Comparison of ENCODE assay signal across 8 cellular contexts in the genomic region with DNA sequence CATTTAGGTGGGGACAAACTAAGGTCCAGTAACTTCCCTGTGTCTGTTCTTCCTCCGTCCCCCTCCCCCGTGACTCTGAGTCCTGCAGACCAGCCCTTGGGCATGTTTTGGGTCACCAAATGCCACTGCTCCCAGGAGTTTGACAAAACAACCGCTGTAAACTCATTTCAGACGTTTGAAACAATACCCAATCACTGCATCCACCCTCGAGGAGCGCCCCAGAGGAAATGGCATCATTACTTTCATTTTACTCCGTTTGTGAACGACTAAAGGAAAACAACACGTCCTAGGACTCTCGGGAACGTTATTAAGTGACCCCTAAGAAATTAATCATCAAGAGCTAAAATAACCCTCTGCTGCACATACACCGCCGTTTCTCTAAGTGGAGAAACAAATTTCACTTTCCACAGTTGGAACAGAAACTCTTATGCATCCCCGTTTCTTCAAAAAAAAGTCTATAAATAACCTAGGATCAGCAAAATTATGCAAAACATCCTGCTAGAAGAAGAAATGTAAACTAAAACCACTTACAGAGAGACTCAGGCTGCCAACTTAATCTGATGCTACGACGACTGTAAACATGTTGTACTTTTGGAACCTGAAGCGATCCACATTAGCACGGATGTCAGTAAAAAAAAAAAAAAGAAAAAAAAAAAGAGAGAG.
DNase-seq lines count a peak whose midpoint lies in the region; ATAC-seq, FAIRE-seq and TF ChIP-seq lines count a peak whose summit lies in the region.

No MANE protein-coding gene starts in this region.

- peaks cover 0 to 1% of the 10 kb centered on the region in 2 donors for H3K27me3 Mint-ChIP-seq in CD8-positive, alpha-beta memory T cell
- no peaks in the 10 kb centered on the region for H3K27me3 Mint-ChIP-seq in activated B cell treated with CpG ODN at 0.5 μM for 24 hours
- H3K27me3 Mint-ChIP-seq in nephron (ENCODE audit: low read depth), result peaks cover 9% of the 10 kb centered on the region

- H3K4me1 Mint-ChIP-seq in CD8-positive, alpha-beta memory T cell, result peaks cover 51 to 77% (median 70%) of the 10 kb centered on the region in 3 donors
- H3K4me1 Mint-ChIP-seq in activated B cell treated with CpG ODN at 0.5 μM for 24 hours, result peaks cover 40% of the 10 kb centered on the region
- H3K4me1 Mint-ChIP-seq in nephron, result peaks cover 20% of the 10 kb centered on the region

- peak overlapping the region; percentile 94 to 99 (median 97) for H3K27ac Mint-ChIP-seq in CD8-positive, alpha-beta memory T cell
- H3K27ac Mint-ChIP-seq in activated B cell treated with CpG ODN at 0.5 μM for 24 hours (peak overlapping the region; percentile 91), nephron (peak overlapping the region; percentile 12 to 70 (median 57))

- peak; percentile 55 for ATAC-seq in activated B cell treated with CpG ODN at 0.5 μM for 24 hours (ENCODE audit: low read depth)

- H3K36me3 Mint-ChIP-seq in CD8-positive, alpha-beta memory T cell, result peaks cover 10 to 18% (median 13%) of the 10 kb centered on the region in 3 donors
- H3K36me3 Mint-ChIP-seq in activated B cell treated with CpG ODN at 0.5 μM for 24 hours (ENCODE audit: low read depth), result peaks cover 5% of the 10 kb centered on the region
- H3K36me3 Mint-ChIP-seq in nephron (ENCODE audit: low read depth), result peaks cover 12% of the 10 kb centered on the region

- H3K27me3 ChIP-seq in CD8-positive, alpha-beta memory T cell (ENCODE audit: insufficient read depth, low read length, poor library complexity, severe bottlenecking), result no peaks in the 10 kb centered on the region
- no peaks in the 10 kb centered on the region for H3K27me3 ChIP-seq in endothelial cell of umbilical vein (ENCODE audit: control insufficient read depth in 2 of 2, insufficient read depth in 2 of 2, low read length in 2 of 2)

- peak overlapping the region; percentile 90 to 97 (median 95) for H3K4me3 Mint-ChIP-seq in CD8-positive, alpha-beta memory T cell
- H3K4me3 Mint-ChIP-seq in activated B cell treated with CpG ODN at 0.5 μM for 24 hours (peak overlapping the region; percentile 90), nephron (peak overlapping the region; percentile 77 to 83 (median 80))

- H3K27ac ChIP-seq in CD8-positive, alpha-beta memory T cell (ENCODE audit: low read depth, low read length), result peak overlapping the region; percentile 89
- peak overlapping the region; percentile 71 for H3K27ac ChIP-seq in endothelial cell of umbilical vein (ENCODE audit: insufficient read depth, low read depth, low read length)

- H2AFZ ChIP-seq in endothelial cell of umbilical vein (ENCODE audit: low read depth, low read length), result peak overlapping the region; percentile 64

- CTCF ChIA-PET in CD8-positive, alpha-beta memory T cell (lab: Charles Lee), result interaction anchor here (0.8 to 3.9 kb wide), 4 partner anchors 14 to 332 kb away, joined by 3 to 20 read pairs (median 6); no protein-coding TSS in a partner anchor
- CTCF ChIA-PET in activated B cell treated with CpG ODN at 0.5 μM for 24 hours (lab: Charles Lee) (interaction anchor here (1.1 to 2.0 kb wide), 4 partner anchors 35 to 465 kb away, joined by 3 to 5 read pairs (median 4); no protein-coding TSS in a partner anchor), endothelial cell of umbilical vein (lab: Charles Lee) (interaction anchor here (0.5 to 1.0 kb wide), 2 partner anchors 9 to 29 kb away, joined by 3 to 4 read pairs; no protein-coding TSS in a partner anchor)

- peaks cover 26% of the 10 kb centered on the region for H3K4me1 ChIP-seq in CD8-positive, alpha-beta memory T cell (ENCODE audit: insufficient read depth, low read length)
- H3K4me1 ChIP-seq in endothelial cell of umbilical vein (ENCODE audit: control insufficient read depth, extremely low read depth, insufficient read depth, low read length), result peaks cover 6% of the 10 kb centered on the region

- no peaks in the 10 kb centered on the region for H3K9me1 ChIP-seq in endothelial cell of umbilical vein (replicated peaks; ENCODE audit: control insufficient read depth, extremely low read depth, insufficient read depth, low read length)

- no peaks in the 10 kb centered on the region for H3K9me3 Mint-ChIP-seq in CD8-positive, alpha-beta memory T cell
- H3K9me3 Mint-ChIP-seq in activated B cell treated with CpG ODN at 0.5 μM for 24 hours (no peaks in the 10 kb centered on the region), nephron (peaks cover 2% of the 10 kb centered on the region)

- peak overlapping the region; percentile 68 for H3K9ac ChIP-seq in endothelial cell of umbilical vein (replicated peaks; ENCODE audit: extremely low read depth, insufficient read depth, low read length)

- peak overlapping the region; percentile 86 for H3K4me2 ChIP-seq in endothelial cell of umbilical vein (ENCODE audit: insufficient read depth, low read length)

- TF ChIP-seq CTCF in HFF-Myc (IDR thresholded peaks at IDR 0.05; ENCODE audit: low read depth, low read length, missing control alignments), result no peak
- no peak for TF ChIP-seq CTCF in activated B cell treated with CpG ODN at 0.5 μM for 24 hours (IDR thresholded peaks at IDR 0.05)
- no peak for TF ChIP-seq CTCF in endothelial cell of umbilical vein (IDR thresholded peaks at IDR 0.05; ENCODE audit: extremely low read depth in 1 of 2, insufficient read depth in 1 of 2, low read depth in 1 of 2, low read length in 2 of 2)
- TF ChIP-seq CTCF in nephron (IDR thresholded peaks at IDR 0.05; ENCODE audit: unreplicated experiment in 3 of 3), result no peak

- intact Hi-C loops in activated B cell treated with CpG ODN at 0.5 μM for 24 hours (cut with micrococcal nuclease) (loop anchor here (1.0 to 5.0 kb wide), 4 partner anchors 12 to 186 kb away; partner anchors contain the start of gene ATXN7L1), endothelial cell of umbilical vein (cut with micrococcal nuclease) (no loop called here)

- no peaks in the 10 kb centered on the region for H3K79me2 ChIP-seq in endothelial cell of umbilical vein (ENCODE audit: control insufficient read depth, insufficient read depth, low read length)

- no peak for TF ChIP-seq POLR2A in endothelial cell of umbilical vein (IDR thresholded peaks at IDR 0.05; ENCODE audit: low read depth, low read length)

- no peaks in the 10 kb centered on the region for H3K36me3 ChIP-seq in CD8-positive, alpha-beta memory T cell (ENCODE audit: insufficient read depth, low read length)
- H3K36me3 ChIP-seq in endothelial cell of umbilical vein (ENCODE audit: control insufficient read depth in 2 of 2, extremely low read depth in 1 of 2, insufficient read depth in 2 of 2, low read length in 2 of 2), result no peaks in the 10 kb centered on the region

- peak overlapping the region; percentile 87 for H3K4me3 ChIP-seq in CD8-positive, alpha-beta memory T cell (ENCODE audit: low read length)
- H3K4me3 ChIP-seq in HFF-Myc (replicated peaks; ENCODE audit: low read depth, low read length) (peak overlapping the region; percentile 39), endothelial cell of umbilical vein (replicated peaks in 1 of 3; ENCODE audit: insufficient read depth in 1 of 3, low read depth in 1 of 3, low read length in 3 of 3) (peak overlapping the region; percentile 36 to 78 (median 44))

- peak in 4 of 5 donors; percentile 20 to 68 (median 60) for DNase-seq in CD8-positive, alpha-beta memory T cell
- DNase-seq in HFF-Myc (ENCODE audit: extremely low read depth, low read depth) (no peak), activated B cell treated with CpG ODN at 0.5 μM for 24 hours (peak; percentile 29), endothelial cell of umbilical vein (ENCODE audit: low read depth, low spot score) (peak; percentile 89), NCI-H446 treated with DMSO at 0.1 percent for 48 hours (lab: John Stamatoyannopoulos, UW) (no peak), DMS153 treated with DMSO at 0.1 percent for 48 hours (lab: John Stamatoyannopoulos, UW; ENCODE audit: unreplicated experiment) (no peak), GDM1 (lab: John Stamatoyannopoulos, UW) (no peak)

- no peaks in the 10 kb centered on the region for H4K20me1 ChIP-seq in endothelial cell of umbilical vein (replicated peaks; ENCODE audit: control insufficient read depth, extremely low read depth, insufficient read depth, low read length)

- no peaks in the 10 kb centered on the region for H3K9me3 ChIP-seq in CD8-positive, alpha-beta memory T cell (ENCODE audit: low read length)
- no peaks in the 10 kb centered on the region for H3K9me3 ChIP-seq in endothelial cell of umbilical vein (replicated peaks; ENCODE audit: control insufficient read depth, insufficient read depth, low read length)

- BruUV-seq in endothelial cell of umbilical vein (replicated peaks; lab: Mats Ljungman, UMichigan), result TSS peak; percentile 25

- dilution Hi-C loops in endothelial cell of umbilical vein (cut with MboI; ENCODE audit: extremely low pct_ligation_motif_present, low sequenced_read_pairs), result no loop called here

- POLR2A ChIA-PET in CD8-positive, alpha-beta memory T cell (lab: Charles Lee), result interaction anchor here (0.7 to 1.8 kb wide), 8 partner anchors 14 to 1478 kb away, joined by 3 to 14 read pairs (median 4); partner anchors contain the start of gene HBP1
- POLR2A ChIA-PET in activated B cell treated with CpG ODN at 0.5 μM for 24 hours (lab: Charles Lee), result interaction anchor here (0.6 to 2.3 kb wide), 13 partner anchors 10 to 329 kb away, joined by 3 to 21 read pairs (median 5); no protein-coding TSS in a partner anchor
- POLR2A ChIA-PET in endothelial cell of umbilical vein (lab: Charles Lee), result interaction anchor here (0.6 kb wide), 1 partner anchor 33 kb away, joined by 5 read pairs; no protein-coding TSS in a partner anchor

- FAIRE-seq in endothelial cell of umbilical vein (lab: Jason Lieb, UNC), result no peak

TF ChIP-seq in endothelial cell of umbilical vein, 7 proteins besides CTCF, POLR2A, EP300 and RAD21:
- no peak for TF ChIP-seq GATA2 (IDR thresholded peaks at IDR 0.05; ENCODE audit: insufficient read depth, insufficient read length, low read depth, low read length)
- no peak for TF ChIP-seq FOS (IDR thresholded peaks at IDR 0.05; ENCODE audit: borderline replicate concordance, insufficient read depth, low read length)
- TF ChIP-seq POLR2AphosphoS5 (IDR thresholded peaks at IDR 0.05; ENCODE audit: insufficient read depth, low read depth, low read length), result no peak

Comparison
In these comparisons a context has a peak if more than half of its experiments do, and no peak if none do; other contexts are left out.
1. DNase-seq: peak in CD8-positive, alpha-beta memory T cell (4 of 5), activated B cell treated with CpG ODN at 0.5 μM for 24 hours (single experiment) and endothelial cell of umbilical vein (single experiment); none in HFF-Myc (single experiment), NCI-H446 treated with DMSO at 0.1 percent for 48 hours (single experiment), DMS153 treated with DMSO at 0.1 percent for 48 hours (single experiment) and GDM1 (single experiment).
2. Peak in every context shown above with its lines, with median percentiles within 50 percentile points of each other: H3K4me3 ChIP-seq, H3K27ac Mint-ChIP-seq and H3K4me3 Mint-ChIP-seq.